ENCODE assay signal across 1 cellular context in the genomic region with DNA sequence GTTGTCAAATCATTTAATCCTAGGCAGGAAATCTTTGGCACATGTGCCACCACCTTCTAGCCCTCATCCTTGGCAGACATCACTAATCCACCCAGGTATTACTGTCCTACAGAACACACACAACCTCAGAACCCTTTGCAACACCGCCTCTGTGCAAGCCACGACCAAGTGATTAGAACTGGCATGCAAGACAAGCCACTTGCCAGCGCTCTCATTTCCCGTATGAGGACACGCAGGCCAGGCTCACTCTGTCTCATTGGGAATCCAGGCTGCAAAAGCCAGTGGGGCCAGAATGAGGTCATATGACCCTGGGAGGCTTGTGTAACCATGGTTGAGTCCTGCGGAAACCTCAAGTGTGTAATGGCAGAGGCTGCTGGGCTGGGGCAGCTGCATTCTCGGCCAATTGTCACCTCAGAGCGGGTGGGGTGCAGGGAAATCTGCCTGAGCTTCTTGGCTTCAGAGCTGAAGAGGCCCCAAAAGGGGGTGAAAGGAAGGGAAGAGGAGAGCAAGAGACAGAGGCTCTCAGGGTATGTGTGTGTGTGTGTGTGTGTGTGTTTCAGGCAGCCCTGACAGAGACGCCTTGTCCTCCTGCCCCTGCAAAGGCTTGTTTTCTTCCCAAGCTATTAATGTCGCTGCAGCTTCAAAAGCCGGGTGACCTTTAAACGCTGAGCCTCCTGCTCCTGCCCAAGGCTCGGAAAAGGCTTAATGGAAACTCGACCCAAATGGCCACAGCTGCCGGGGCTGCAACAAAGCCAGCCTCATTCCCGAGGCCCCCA.
TF ChIP-seq lines count a peak whose summit lies in the region.

No MANE protein-coding gene starts in this region.

TF ChIP-seq in HCT116, 20 proteins besides CTCF, POLR2A, EP300 and RAD21:
- TF ChIP-seq YY1 (IDR thresholded peaks at IDR 0.05; ENCODE audit: extremely low read depth, insufficient replicate concordance, low read depth, low read length): peak; percentile 23
- TF ChIP-seq ZNF274 (IDR thresholded peaks at IDR 0.05; ENCODE audit: low read depth, low read length): no peak
- TF ChIP-seq POLR2AphosphoS5 (IDR thresholded peaks at IDR 0.05; ENCODE audit: low read depth, low read length): peak; percentile 11; the same call in 1 of the 2 replicates
- peak; percentile 41 for TF ChIP-seq TCF7L2 (IDR thresholded peaks at IDR 0.05; ENCODE audit: borderline replicate concordance, extremely low read depth, insufficient read depth, insufficient read length)
TF ChIP-seq in HCT116: peak in this region for 3.
